Comparison of ENCODE assay signal across 9 cellular contexts in the genomic region with DNA sequence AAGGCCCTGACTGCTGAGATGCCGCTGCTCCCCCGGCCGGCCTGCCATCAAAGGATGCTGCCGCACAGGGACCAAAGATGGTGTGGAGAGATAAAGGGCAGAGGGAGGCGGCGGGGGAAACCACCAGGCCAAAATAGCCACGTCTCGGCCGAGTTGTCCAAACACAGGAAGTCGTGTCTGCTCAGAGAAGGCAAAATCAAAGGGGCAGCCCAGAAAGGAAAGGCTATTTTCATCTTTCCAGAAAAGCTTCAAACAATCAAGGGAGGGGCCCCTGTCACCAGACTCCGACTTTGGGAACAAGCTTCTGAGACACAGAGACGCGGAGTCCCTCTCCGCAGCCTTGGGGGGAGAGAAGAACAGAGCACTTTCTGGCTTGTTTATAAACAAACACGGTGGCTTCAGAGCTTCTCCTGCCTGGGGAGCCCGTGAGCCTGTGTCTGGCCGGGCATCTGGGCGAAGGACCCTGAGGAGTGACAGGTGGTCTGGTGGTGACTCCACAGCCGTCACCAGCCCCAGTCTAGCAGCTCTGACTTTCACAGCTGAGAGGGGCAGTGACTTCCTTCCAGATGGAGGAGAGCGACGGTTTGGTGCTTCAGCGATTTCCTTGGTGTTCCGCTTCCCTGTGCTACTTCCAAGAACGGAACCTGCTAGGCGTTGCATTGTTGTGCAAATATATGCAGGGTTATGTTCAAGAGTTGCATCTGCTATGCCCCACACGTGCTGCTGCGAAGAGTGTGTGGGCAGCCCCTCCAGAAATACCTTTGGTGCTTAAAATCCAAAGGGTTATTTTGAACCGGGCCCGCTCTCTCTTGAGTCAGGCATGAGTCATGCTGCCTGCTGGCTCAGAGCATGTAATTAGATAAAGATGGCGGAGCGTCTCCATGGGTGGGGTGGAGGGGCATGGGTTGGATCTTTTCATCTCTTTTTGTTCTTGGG. TPM values are rescaled to one million over a fixed set of nuclear protein-coding genes. Genes with fewer than 3 reads are reported as not detected.
DNase-seq lines count a peak whose midpoint lies in the region; ATAC-seq and TF ChIP-seq lines count a peak whose summit lies in the region.
"Had no signal": no experiment of that assay in that cellular context is flagged by ENCODE, and none has a peak within 500 bp of the region (broad histone marks: within the 10 kb centered on the region; RNA-seq: fewer than 3 reads in every experiment).

No MANE protein-coding gene starts in this region.

- H3K4me3 ChIP-seq in GM12875 (ENCODE audit: low read depth, low read length) = peak overlapping the region; percentile 33

- no peak for TF ChIP-seq CTCF in GM12875 (IDR thresholded peaks at IDR 0.05; ENCODE audit: borderline replicate concordance, insufficient read depth, low read depth, low read length)

- intact Hi-C loops in head of caudate nucleus (cut with DNase I) = no loop called here
- intact Hi-C loops in sciatic nerve (cut with DNase I) = no loop called here

- peak; percentile 38 for DNase-seq in activated CD4-positive, CD25-positive, alpha-beta regulatory T cell treated with anti-CD3 and anti-CD28 coated beads, Interleukin-2, amount 50 U/mL, for 72 hours
- peak in 41 of 42 donors; percentile 24 to 92 (median 69) for DNase-seq in head of caudate nucleus
- DNase-seq in sciatic nerve (ENCODE audit: low spot score) = no peak
- no peak for DNase-seq in NCI-H2107 treated with DMSO at 0.1 percent for 48 hours (lab: John Stamatoyannopoulos, UW; ENCODE audit: unreplicated experiment)
- no peak for DNase-seq in NCI-H774 (lab: John Stamatoyannopoulos, UW)

- no peak for TF ChIP-seq POLR2A in GM18505 (IDR thresholded peaks at IDR 0.05; ENCODE audit: borderline replicate concordance, extremely low read depth, insufficient read depth, insufficient read length)

- ATAC-seq in HG03139 (IDR thresholded peaks at IDR 0.05; ENCODE audit: unreplicated experiment) = peak; percentile 37
- peak; percentile 56 for ATAC-seq in sciatic nerve
- no peak for ATAC-seq in GM18505 (IDR thresholded peaks at IDR 0.05; ENCODE audit: unreplicated experiment)

RNA-seq across cellular contexts. Expression of gene ADAMTSL2, which starts 24.0 kb away (rescaled TPM):
- 22.3 TPM for total RNA-seq in sciatic nerve

RNA-seq across cellular contexts. Expression of gene MYMK, which starts 33.7 kb away (rescaled TPM):
- not detected for total RNA-seq in sciatic nerve
- total RNA-seq: subcutaneous adipose tissue had no signal

RNA-seq across cellular contexts. Expression of gene FAM163B, which starts 50.7 kb away (rescaled TPM):
- total RNA-seq in sciatic nerve = not detected
- total RNA-seq: subcutaneous adipose tissue had no signal

Comparison
In these comparisons a context has a peak if more than half of its experiments do, and no peak if none do; other contexts are left out.
1. DNase-seq: peak in activated CD4-positive, CD25-positive, alpha-beta regulatory T cell treated with anti-CD3 and anti-CD28 coated beads, Interleukin-2, amount 50 U/mL, for 72 hours (single experiment) and head of caudate nucleus (41 of 42); none in sciatic nerve (single experiment), NCI-H2107 treated with DMSO at 0.1 percent for 48 hours (single experiment) and NCI-H774 (single experiment).